ENCODE assay signal across 1 cellular context in the genomic region with DNA sequence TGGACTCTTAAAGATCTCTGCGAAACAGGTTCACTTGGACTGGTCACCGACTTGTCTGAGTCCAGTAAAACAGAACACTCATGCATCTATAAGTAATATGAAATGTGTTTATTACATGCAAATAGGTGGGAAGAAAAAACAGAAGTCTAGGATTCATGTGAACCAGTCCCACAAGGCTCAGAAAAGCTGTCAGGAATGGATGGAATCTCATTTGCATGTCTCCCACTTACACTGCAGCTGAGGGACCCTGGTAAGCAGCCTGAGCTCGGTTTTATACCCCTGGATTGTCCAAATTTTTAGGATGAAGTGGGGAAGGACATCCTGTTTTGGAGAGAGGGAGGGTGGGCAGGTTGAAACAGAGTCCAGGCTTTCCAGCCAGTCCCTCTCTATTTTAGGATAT.
TF ChIP-seq lines count a peak whose summit lies in the region.

No MANE protein-coding gene starts in this region.

TF ChIP-seq in WTC11, 78 proteins besides CTCF, POLR2A, EP300 and RAD21 (continued from another document):
- TF ChIP-seq NFYB (CRISPR knock-in tag; conservative IDR thresholded peaks at IDR 0.05; ENCODE audit: low read depth) (no peak), PRDM15 (CRISPR knock-in tag; IDR thresholded peaks at IDR 0.05) (no peak), ERG (CRISPR knock-in tag; IDR thresholded peaks at IDR 0.05) (no peak), NFE2L1 (CRISPR knock-in tag; IDR thresholded peaks at IDR 0.05) (no peak), CREM (CRISPR knock-in tag; IDR thresholded peaks at IDR 0.05) (no peak), ZNF416 (CRISPR knock-in tag; IDR thresholded peaks at IDR 0.05) (no peak), ZNF219 (CRISPR knock-in tag; IDR thresholded peaks at IDR 0.05; ENCODE audit: borderline replicate concordance) (no peak)
TF ChIP-seq in WTC11: peak in this region for 0.
